ENCODE assay signal across 28 cellular contexts in genomic region chr4:143643399-143643798, GRCh38. TPM values are rescaled to one million over a fixed set of nuclear protein-coding genes. Genes with fewer than 3 reads are reported as not detected.
"Had no signal": no experiment of that assay in that cellular context is flagged by ENCODE, and none has a peak within 500 bp of the region (broad histone marks: within the 10 kb centered on the region; RNA-seq: fewer than 3 reads in every experiment).

No MANE protein-coding gene starts in this region.

- DNase-seq: activated CD4-positive, alpha-beta memory T cell treated with anti-CD3 and anti-CD28 coated beads for 36 hours; activated CD4-positive, alpha-beta T cell treated with anti-CD3 and anti-CD28 coated beads for 36 hours; activated CD4-positive, alpha-beta T cell treated with anti-CD3 and anti-CD28 coated beads, Interleukin-2, amount 10 ng/mL, durations not matched to agents 24 days and 14 days; activated CD4-positive, CD25-positive, alpha-beta regulatory T cell; activated CD4-positive, CD25-positive, alpha-beta regulatory T cell treated with anti-CD3 and anti-CD28 coated beads, Interleukin-2, amount 50 U/mL, for 72 hours; activated CD8-positive, alpha-beta memory T cell treated with anti-CD3 and anti-CD28 coated beads, Interleukin-2, amount 50 U/mL, for 48 hours; activated CD8-positive, alpha-beta T cell treated with anti-CD3 and anti-CD28 coated beads, Interleukin-2, amount 10 ng/mL, durations not matched to agents 7 days and 5 days; activated gamma-delta T cell; activated naive CD4-positive, alpha-beta T cell treated with anti-CD3 and anti-CD28 coated beads, Interleukin-2, amount 50 U/mL, for 16 hours; activated naive CD4-positive, alpha-beta T cell treated with Interleukin-2 at 50 U/mL for 16 hours; activated T-cell treated with anti-CD3 and anti-CD28 coated beads for 4 hours; activated T-cell treated with anti-CD3 and anti-CD28 coated beads, Interleukin-2, amount 50 U/mL, for 24 hours; activated T-cell treated with anti-CD3 and anti-CD28 coated beads, Interleukin-2, amount 50 U/mL, for 72 hours; amniotic stem cell; anterior cingulate cortex; brain microvascular endothelial cell; caudate nucleus; effector CD8-positive, alpha-beta T cell; esophagus squamous epithelium; foreskin melanocyte; head of caudate nucleus; hippocampal formation; T-helper 2 cell had no signal

- ATAC-seq: activated CD4-positive, alpha-beta T cell treated with anti-CD3 and anti-CD28 coated beads for 36 hours; activated CD8-positive, alpha-beta T cell treated with anti-CD3 and anti-CD28 coated beads, Interleukin-2, amount 10 ng/mL, durations not matched to agents 7 days and 5 days; activated T-cell treated with anti-CD3 and anti-CD28 coated beads, Interleukin-2, amount 50 U/mL, for 72 hours had no signal

- H3K4me3 ChIP-seq: esophagus squamous epithelium had no signal

- H3K4me1 ChIP-seq: esophagus squamous epithelium had no signal

- H3K9me3 ChIP-seq: esophagus squamous epithelium had no signal

- H3K27ac ChIP-seq: brain microvascular endothelial cell, epithelial cell of prostate, esophagus squamous epithelium had no signal

- H3K36me3 ChIP-seq: brain microvascular endothelial cell, esophagus squamous epithelium had no signal

- H3K27me3 ChIP-seq: brain microvascular endothelial cell, esophagus squamous epithelium had no signal

RNA-seq across cellular contexts. Expression of gene FREM3, which starts 57.1 kb away (rescaled TPM):
- total RNA-seq: activated CD4-positive, alpha-beta memory T cell treated with anti-CD3 and anti-CD28 coated beads for 36 hours; activated CD4-positive, alpha-beta T cell treated with anti-CD3 and anti-CD28 coated beads for 36 hours; activated CD4-positive, alpha-beta T cell treated with anti-CD3 and anti-CD28 coated beads, Interleukin-2, amount 10 ng/mL, durations not matched to agents 24 days and 14 days; activated CD8-positive, alpha-beta T cell treated with anti-CD3 and anti-CD28 coated beads, Interleukin-2, amount 10 ng/mL, durations not matched to agents 7 days and 5 days; activated T-cell treated with anti-CD3 and anti-CD28 coated beads, Interleukin-2, amount 50 U/mL, for 72 hours; astrocyte; chondrocyte; esophagus squamous epithelium; fibroblast of lung; fibroblast of villous mesenchyme had no signal
